In genomic region chr15:31353931-31354330, GRCh38 we compare ENCODE assay signal across 8 cellular contexts. TPM values are rescaled to one million over a fixed set of nuclear protein-coding genes. Genes with fewer than 3 reads are reported as not detected.
DNase-seq lines count a peak whose midpoint lies in the region; ATAC-seq and TF ChIP-seq lines count a peak whose summit lies in the region.

No MANE protein-coding gene starts in this region.

- H3K27ac ChIP-seq in DND-41 (ENCODE audit: low read length) (peak overlapping the region; percentile 57), SJSA1 (peak overlapping the region; percentile 81), fibroblast of lung (ENCODE audit: insufficient read depth, low read length) (peak overlapping the region; percentile 91), trophoblast cell (ENCODE audit: low read depth, low read length) (no peak overlapping the region)

- ATAC-seq in DND-41 (ENCODE audit: insufficient read depth, low read depth): no peak
- no peak for ATAC-seq in HG03025 (IDR thresholded peaks at IDR 0.05; ENCODE audit: low FRiP score, unreplicated experiment)
- no peak for ATAC-seq in GM18873 (IDR thresholded peaks at IDR 0.05; ENCODE audit: low FRiP score, unreplicated experiment)

- H4K20me1 ChIP-seq in DND-41 (ENCODE audit: insufficient read depth, low read length) (peaks cover 81% of the 10 kb centered on the region), fibroblast of lung (ENCODE audit: control insufficient read depth, extremely low read depth, insufficient read depth, low read length) (no peaks in the 10 kb centered on the region)

- H3K9ac ChIP-seq in DND-41 (ENCODE audit: low read depth, low read length) (no peak overlapping the region), fibroblast of lung (ENCODE audit: insufficient read depth, low read length) (peak overlapping the region; percentile 46), trophoblast cell (ENCODE audit: low read length) (no peak overlapping the region)

- H4K12ac ChIP-seq in trophoblast cell (ENCODE audit: low read depth, low read length): no peak overlapping the region

- DNase-seq in DND-41 (no peak), SJSA1 (ENCODE audit: low read depth in 1 of 2, low spot score in 2 of 2) (no peak), fibroblast of lung (ENCODE audit: low read depth in 2 of 2) (peak; percentile 13 to 14), trophoblast cell (no peak), NCI-H1436 treated with DMSO at 0.1 percent for 48 hours (lab: John Stamatoyannopoulos, UW) (no peak)
- no peak for DNase-seq in effector CD8-positive, alpha-beta T cell (lab: John Stamatoyannopoulos, UW)

- no peak overlapping the region for H4K91ac ChIP-seq in trophoblast cell (ENCODE audit: low read depth, low read length)

- no peak overlapping the region for H3K23ac ChIP-seq in trophoblast cell (ENCODE audit: low read length)

- no peak overlapping the region for H2AFZ ChIP-seq in DND-41 (ENCODE audit: low read depth, low read length)
- no peak overlapping the region for H2AFZ ChIP-seq in fibroblast of lung (ENCODE audit: low read length)
- H2AFZ ChIP-seq in trophoblast cell (ENCODE audit: insufficient read depth, low read length, poor library complexity): no peak overlapping the region

- H2BK5ac ChIP-seq in trophoblast cell (ENCODE audit: low read depth, low read length, poor library complexity): no peak overlapping the region

- no peak for TF ChIP-seq CTCF in DND-41 (IDR thresholded peaks at IDR 0.05; ENCODE audit: borderline replicate concordance, extremely low read depth, low read length, poor library complexity, severe bottlenecking)
- no peak for TF ChIP-seq CTCF in fibroblast of lung (conservative IDR thresholded peaks at IDR 0.05 in 1 of 2, IDR thresholded peaks at IDR 0.05 in 1 of 2; ENCODE audit: low read depth in 1 of 2, low read length in 2 of 2)

- H3K36me3 ChIP-seq in DND-41 (ENCODE audit: insufficient read depth, low read length): peaks cover 47% of the 10 kb centered on the region
- peaks cover 26% of the 10 kb centered on the region for H3K36me3 ChIP-seq in SJSA1
- H3K36me3 ChIP-seq in fibroblast of lung (ENCODE audit: control insufficient read depth, insufficient read depth, low read length): no peaks in the 10 kb centered on the region
- peaks cover 0 to 6% of the 10 kb centered on the region in 2 experiments for H3K36me3 ChIP-seq in trophoblast cell (ENCODE audit: control insufficient read depth in 1 of 2, insufficient read depth in 2 of 2, low read length in 2 of 2)

- H3K27me3 ChIP-seq in DND-41 (ENCODE audit: insufficient read depth, low read length, poor library complexity): no peaks in the 10 kb centered on the region
- no peaks in the 10 kb centered on the region for H3K27me3 ChIP-seq in SJSA1 (replicated peaks)
- H3K27me3 ChIP-seq in fibroblast of lung (ENCODE audit: control insufficient read depth, insufficient read depth, low read length): no peaks in the 10 kb centered on the region
- no peaks in the 10 kb centered on the region for H3K27me3 ChIP-seq in trophoblast cell (ENCODE audit: insufficient read depth, low read length)

- H3K4me3 ChIP-seq in DND-41 (ENCODE audit: low read depth in 1 of 2, low read length in 2 of 2) (no peak overlapping the region), SJSA1 (no peak overlapping the region), fibroblast of lung (replicated peaks in 1 of 4; ENCODE audit: control extremely low read depth in 1 of 4, insufficient read depth in 1 of 4, low read depth in 3 of 4, low read length in 4 of 4) (peak overlapping the region in 3 of 4 experiments; percentile 4 to 28 (median 16)), trophoblast cell (ENCODE audit: low read depth, low read length) (no peak overlapping the region)

- H3K4me2 ChIP-seq in DND-41 (ENCODE audit: insufficient read depth, low read length) (no peak overlapping the region), fibroblast of lung (ENCODE audit: extremely low read depth, insufficient read depth, low read length) (peak overlapping the region; percentile 88), trophoblast cell (ENCODE audit: low read length) (no peak overlapping the region)

- no peaks in the 10 kb centered on the region for H3K9me3 ChIP-seq in DND-41 (ENCODE audit: insufficient read depth, low read length, severe bottlenecking)
- no peaks in the 10 kb centered on the region for H3K9me3 ChIP-seq in SJSA1 (replicated peaks)
- H3K9me3 ChIP-seq in fibroblast of lung (ENCODE audit: control insufficient read depth, insufficient read depth, low read depth, low read length): no peaks in the 10 kb centered on the region
- peaks cover 2% of the 10 kb centered on the region for H3K9me3 ChIP-seq in trophoblast cell (ENCODE audit: insufficient read depth, low read depth, low read length)

- no peak overlapping the region for H2BK12ac ChIP-seq in trophoblast cell (ENCODE audit: low read length)

- peak overlapping the region; percentile 25 for H3K18ac ChIP-seq in trophoblast cell (ENCODE audit: low read length)

- H4K8ac ChIP-seq in trophoblast cell (ENCODE audit: low read depth, low read length): no peak overlapping the region

- no peaks in the 10 kb centered on the region for H3K79me1 ChIP-seq in trophoblast cell (ENCODE audit: low read length)

- peaks cover 86% of the 10 kb centered on the region for H3K4me1 ChIP-seq in DND-41 (ENCODE audit: insufficient read depth, low read length)
- H3K4me1 ChIP-seq in SJSA1 (replicated peaks): peaks cover 74% of the 10 kb centered on the region
- peaks cover 21% of the 10 kb centered on the region for H3K4me1 ChIP-seq in fibroblast of lung (ENCODE audit: control insufficient read depth, extremely low read depth, insufficient read depth, low read length)
- H3K4me1 ChIP-seq in trophoblast cell (ENCODE audit: control insufficient read depth in 1 of 2, insufficient read depth in 2 of 2, low read length in 2 of 2): peaks cover 33 to 40% of the 10 kb centered on the region in 2 experiments

- H3K79me2 ChIP-seq in DND-41 (ENCODE audit: insufficient read depth, low read length) (peaks cover 100% of the 10 kb centered on the region), fibroblast of lung (ENCODE audit: control insufficient read depth, insufficient read depth, low read length) (peaks cover 63% of the 10 kb centered on the region), trophoblast cell (ENCODE audit: control insufficient read depth, insufficient read depth, low read length, poor library complexity) (peaks cover 15% of the 10 kb centered on the region)

- no peak overlapping the region for H2AK5ac ChIP-seq in trophoblast cell (ENCODE audit: low read length)

- H2BK120ac ChIP-seq in trophoblast cell (ENCODE audit: insufficient read depth, low read length, poor library complexity): no peak overlapping the region

- peak overlapping the region; percentile 24 for H3K4ac ChIP-seq in trophoblast cell (ENCODE audit: low read depth, low read length)

- no peak overlapping the region for H3K14ac ChIP-seq in trophoblast cell (ENCODE audit: low read length)

- no CpG with 5 or more reads among the region's 4 CpGs for WGBS in trophoblast cell (ENCODE audit: extremely low coverage, insufficient coverage, insufficient read length)

RNA-seq across cellular contexts. Expression of gene KLF13, which starts 27.3 kb away (rescaled TPM):
- 60.4 and 62.4 TPM in 2 replicates for total RNA-seq in SJSA1 (2014; rRNA removed; shearing (Covaris generic))
- total RNA-seq in fibroblast of lung: 28.5 and 39.6 TPM in 2 replicates
- polyA plus RNA-seq in fibroblast of lung: 29.5 and 42.9 TPM in 2 replicates
- polyA plus RNA-seq in fibroblast of lung (2012): 43.9 and 48.6 TPM in 2 replicates
- polyA minus RNA-seq in fibroblast of lung (ENCODE audit: low replicate concordance): 50.3 and 57.3 TPM in 2 replicates
- 76.0 and 79.4 TPM in 2 replicates for polyA plus RNA-seq in trophoblast cell (2013)

Comparison
In these comparisons a context has a peak if more than half of its experiments do, and no peak if none do; other contexts are left out.
1. DNase-seq: peak in fibroblast of lung (2 of 2); none in DND-41 (single experiment), SJSA1 (0 of 2), trophoblast cell (0 of 2), NCI-H1436 treated with DMSO at 0.1 percent for 48 hours (single experiment) and effector CD8-positive, alpha-beta T cell (single experiment).
2. H3K4me3 ChIP-seq: peak in fibroblast of lung (3 of 4); none in DND-41 (0 of 2), SJSA1 (single experiment) and trophoblast cell (single experiment).